Comparison of ENCODE assay signal across 17 cellular contexts in genomic region chr17:60107526-60108257, GRCh38. TPM values are rescaled to one million over a fixed set of nuclear protein-coding genes. Genes with fewer than 3 reads are reported as not detected.
DNase-seq lines count a peak whose midpoint lies in the region; ATAC-seq, FAIRE-seq and TF ChIP-seq lines count a peak whose summit lies in the region.
"Had no signal": no experiment of that assay in that cellular context is flagged by ENCODE, and none has a peak within 500 bp of the region (broad histone marks: within the 10 kb centered on the region; RNA-seq: fewer than 3 reads in every experiment).

No MANE protein-coding gene starts in this region.

- no peak overlapping the region for H3K4me3 ChIP-seq in AG10803 (ENCODE audit: low read length)
- H3K4me3 ChIP-seq in HCT116 (replicated peaks in 1 of 2; ENCODE audit: low read depth in 1 of 2, low read length in 2 of 2), result no peak overlapping the region
- H3K4me3 ChIP-seq in adipocyte (ENCODE audit: low read length), result no peak overlapping the region
- H3K4me3 ChIP-seq in mesodermal cell (ENCODE audit: extremely low read depth, insufficient read depth, low read length, poor library complexity, severe bottlenecking), result no peak overlapping the region
- H3K4me3 ChIP-seq in kidney (ENCODE audit: low read length in 2 of 2), result no peak overlapping the region

- H3K4me1 ChIP-seq in HCT116 (ENCODE audit: control insufficient read depth in 1 of 2, insufficient read depth in 2 of 2, low read length in 2 of 2), result no peaks in the 10 kb centered on the region
- peaks cover 14% of the 10 kb centered on the region for H3K4me1 ChIP-seq in adipocyte (ENCODE audit: control insufficient read depth, insufficient read depth, low read length)
- H3K4me1 ChIP-seq in mesodermal cell (ENCODE audit: control insufficient read depth, insufficient read depth, low read length, poor library complexity, severe bottlenecking), result peaks cover 10% of the 10 kb centered on the region
- H3K4me1 ChIP-seq in kidney (ENCODE audit: control insufficient read depth in 1 of 2, insufficient read depth in 1 of 2, low read depth in 1 of 2, low read length in 2 of 2), result peaks cover 1 to 2% of the 10 kb centered on the region in 2 donors

- ATAC-seq in HCT116 (peak; percentile 49; the same call in 1 of the 2 replicates), HG03135 (IDR thresholded peaks at IDR 0.05; ENCODE audit: unreplicated experiment) (no peak), HG03045 (IDR thresholded peaks at IDR 0.05; ENCODE audit: unreplicated experiment) (no peak)
- no peak for ATAC-seq in naive thymus-derived CD8-positive, alpha-beta T cell
- ATAC-seq: right cardiac atrium had no signal

- no peaks in the 10 kb centered on the region for H4K20me1 ChIP-seq in HCT116 (ENCODE audit: insufficient read depth)

- DNase-seq in AG10803 (ENCODE audit: low read depth) (peak; percentile 66), HCT116 (ENCODE audit: low read depth, low spot score) (no peak), adipocyte (ENCODE audit: low read depth) (peak; percentile 34), kidney (no peak)
- DNase-seq in naive thymus-derived CD8-positive, alpha-beta T cell, result no peak
- DNase-seq: activated CD4-positive, alpha-beta memory T cell treated with anti-CD3 and anti-CD28 coated beads, Interleukin-2, amount 10 ng/mL, durations not matched to agents 7 days and 5 days; activated naive CD4-positive, alpha-beta T cell; CD8-positive, alpha-beta memory T cell; erythroblast; NCI-H2107; right cardiac atrium had no signal

- H3K79me2 ChIP-seq in HCT116 (ENCODE audit: insufficient read depth, low read length), result no peaks in the 10 kb centered on the region

- H3K4me2 ChIP-seq in HCT116 (ENCODE audit: low read length), result no peak overlapping the region
- H3K4me2 ChIP-seq: KMS-11 had no signal

- H3K9ac ChIP-seq in HCT116 (ENCODE audit: low read length) (no peak overlapping the region), adipocyte (ENCODE audit: low read length) (no peak overlapping the region), kidney (ENCODE audit: low read length in 2 of 2) (no peak overlapping the region)
- H3K9ac ChIP-seq: KMS-11 had no signal

- H2AFZ ChIP-seq in HCT116 (ENCODE audit: low read depth, low read length, poor library complexity, severe bottlenecking), result no peak overlapping the region

- FAIRE-seq in kidney (lab: Jason Lieb, UNC), result no peak

- H3K4me1 Mint-ChIP-seq in naive thymus-derived CD8-positive, alpha-beta T cell, result peaks cover 0 to 19% (median 3%) of the 10 kb centered on the region in 4 donors

- BruUV-seq in HCT116 (replicated peaks; lab: Mats Ljungman, UMichigan), result no TSS peak

- no peaks in the 10 kb centered on the region for H3K27me3 ChIP-seq in HCT116 (ENCODE audit: insufficient read depth, low read length)
- H3K27me3 ChIP-seq in adipocyte (replicated peaks; ENCODE audit: control insufficient read depth, insufficient read depth, low read length), result no peaks in the 10 kb centered on the region

- H3K36me3 Mint-ChIP-seq in naive thymus-derived CD8-positive, alpha-beta T cell, result no peaks in the 10 kb centered on the region
- H3K36me3 Mint-ChIP-seq: CD8-positive, alpha-beta memory T cell had no signal

- intact Hi-C loops in HCT116 (cut with micrococcal nuclease) (loop anchor here (10.0 kb wide), 3 partner anchors 117 to 537 kb away; no protein-coding TSS in a partner anchor), kidney (cut with DNase I) (no loop called here)

- H3K4me3 Mint-ChIP-seq in naive thymus-derived CD8-positive, alpha-beta T cell, result no peak overlapping the region
- H3K4me3 Mint-ChIP-seq: activated CD4-positive, alpha-beta memory T cell treated with anti-CD3 and anti-CD28 coated beads, Interleukin-2, amount 10 ng/mL, durations not matched to agents 7 days and 5 days; CD8-positive, alpha-beta memory T cell; central memory CD8-positive, alpha-beta T cell; T-helper 1 cell treated with Interleukin-12 subunit alpha and Interleukin-12 subunit beta and Interleukin-4 antibody, amounts not matched to agents 30 μg/mL and 1 μg/mL, for 36 hours had no signal

- no peak overlapping the region for H3K27ac Mint-ChIP-seq in naive thymus-derived CD8-positive, alpha-beta T cell
- H3K27ac Mint-ChIP-seq: activated CD4-positive, alpha-beta memory T cell treated with anti-CD3 and anti-CD28 coated beads, Interleukin-2, amount 10 ng/mL, durations not matched to agents 7 days and 5 days; CD8-positive, alpha-beta memory T cell; T-helper 1 cell treated with Interleukin-12 subunit alpha and Interleukin-12 subunit beta and Interleukin-4 antibody, amounts not matched to agents 30 μg/mL and 1 μg/mL, for 36 hours had no signal

- peaks cover 15 to 55% (median 25%) of the 10 kb centered on the region in 5 donors for H3K27me3 Mint-ChIP-seq in naive thymus-derived CD8-positive, alpha-beta T cell

- peak; percentile 40 for TF ChIP-seq CTCF in AG10803 (conservative IDR thresholded peaks at IDR 0.05; ENCODE audit: low read length)
- peak in 2 of 3 experiments; percentile 21 to 25; a peak in 2 of 6 replicates for TF ChIP-seq CTCF in HCT116 (IDR thresholded peaks at IDR 0.05 in 2 of 3, conservative IDR thresholded peaks at IDR 0.05 in 1 of 3; ENCODE audit: borderline replicate concordance in 1 of 3, insufficient read depth in 1 of 3, low read depth in 2 of 3, low read length in 2 of 3)
- no peak for TF ChIP-seq CTCF in kidney (IDR thresholded peaks at IDR 0.05; ENCODE audit: borderline replicate concordance, extremely low read depth, insufficient read depth)

- H3K27ac ChIP-seq in HCT116 (ENCODE audit: low read depth, low read length), result no peak overlapping the region
- H3K27ac ChIP-seq in mesodermal cell (ENCODE audit: low read depth, low read length, severe bottlenecking), result peak overlapping the region; percentile 49
- H3K27ac ChIP-seq in kidney (ENCODE audit: low read depth in 2 of 2, low read length in 2 of 2), result no peak overlapping the region
- H3K27ac ChIP-seq: KMS-11 had no signal

- POLR2A ChIA-PET in HCT116 (lab: Charles Lee), result no interaction called here
- POLR2A ChIA-PET in naive thymus-derived CD8-positive, alpha-beta T cell (lab: Charles Lee), result no interaction called here

- no peaks in the 10 kb centered on the region for H3K9me2 ChIP-seq in HCT116 (ENCODE audit: insufficient read depth)

- no peaks in the 10 kb centered on the region for H3K9me3 Mint-ChIP-seq in naive thymus-derived CD8-positive, alpha-beta T cell
- H3K9me3 Mint-ChIP-seq: activated CD4-positive, alpha-beta memory T cell treated with anti-CD3 and anti-CD28 coated beads, Interleukin-2, amount 10 ng/mL, durations not matched to agents 7 days and 5 days; CD8-positive, alpha-beta memory T cell; central memory CD8-positive, alpha-beta T cell; T-helper 1 cell treated with Interleukin-12 subunit alpha and Interleukin-12 subunit beta and Interleukin-4 antibody, amounts not matched to agents 30 μg/mL and 1 μg/mL, for 36 hours had no signal

- WGBS in mesodermal cell (ENCODE audit: insufficient coverage in 2 of 2), 2 experiments, result 89 to 90% methylated on average over 6 to 7 of the region's 10 CpGs

- H3K9me3 ChIP-seq in HCT116 (ENCODE audit: control insufficient read depth in 1 of 2, insufficient read depth in 1 of 2, low read depth in 1 of 2, low read length in 2 of 2) (no peaks in the 10 kb centered on the region), adipocyte (ENCODE audit: control insufficient read depth, low read length) (no peaks in the 10 kb centered on the region), mesodermal cell (ENCODE audit: control insufficient read depth, low read length) (no peaks in the 10 kb centered on the region), kidney (ENCODE audit: control insufficient read depth in 1 of 2, low read length in 2 of 2) (no peaks in the 10 kb centered on the region)

- H3K36me3 ChIP-seq in HCT116 (ENCODE audit: control insufficient read depth in 1 of 2, insufficient read depth in 2 of 2, low read length in 2 of 2), result no peaks in the 10 kb centered on the region
- H3K36me3 ChIP-seq in adipocyte (ENCODE audit: control insufficient read depth, insufficient read depth, low read length, severe bottlenecking), result no peaks in the 10 kb centered on the region
- no peaks in the 10 kb centered on the region for H3K36me3 ChIP-seq in mesodermal cell (ENCODE audit: control insufficient read depth, insufficient read depth, low read length)
- H3K36me3 ChIP-seq in kidney (ENCODE audit: control insufficient read depth in 1 of 2, insufficient read depth in 2 of 2, low read length in 2 of 2), result no peaks in the 10 kb centered on the region

- RAD21 ChIA-PET in HCT116 (lab: Charles Lee; ENCODE audit: low non-redundant PET in 1 of 2, low total read pairs in 2 of 2, uncharacterized antibody in 2 of 2, unreplicated experiment in 2 of 2), result no interaction called here

- TF ChIP-seq RAD21 in HCT116 (IDR thresholded peaks at IDR 0.05; ENCODE audit: low read depth), result no peak

- CTCF ChIA-PET in HCT116 (lab: Charles Lee), result interaction anchor here (1.6 kb wide), 1 partner anchor 34 kb away, joined by 4 read pairs; no protein-coding TSS in a partner anchor

- TF ChIP-seq POLR2A in HCT116 (IDR thresholded peaks at IDR 0.05; ENCODE audit: borderline replicate concordance, extremely low read depth, insufficient read depth, insufficient read length), result no peak

TF ChIP-seq in HCT116, 20 proteins besides CTCF, POLR2A, EP300 and RAD21 (continues in another document):
- TF ChIP-seq EZH2phosphoT487 (IDR thresholded peaks at IDR 0.05; ENCODE audit: borderline replicate concordance) (no peak), TCF7L2 (IDR thresholded peaks at IDR 0.05; ENCODE audit: borderline replicate concordance, extremely low read depth, insufficient read depth, insufficient read length) (no peak), CBX3 (IDR thresholded peaks at IDR 0.05; ENCODE audit: low read depth) (no peak), SIN3A (IDR thresholded peaks at IDR 0.05; ENCODE audit: low read depth) (no peak), EZH2 (IDR thresholded peaks at IDR 0.05) (no peak), CEBPB (IDR thresholded peaks at IDR 0.05; ENCODE audit: low read depth) (no peak), YY1 (IDR thresholded peaks at IDR 0.05; ENCODE audit: extremely low read depth, insufficient replicate concordance, low read depth, low read length) (no peak), FOSL1 (IDR thresholded peaks at IDR 0.05; ENCODE audit: low read depth) (no peak)

RNA-seq across cellular contexts. Expression of gene HEATR6, which starts 29.0 kb away (rescaled TPM):
- total RNA-seq in HCT116 (2021; ENCODE audit: unreplicated experiment) (39.0 TPM), kidney (27.6 TPM)
- polyA plus RNA-seq in HCT116 (2012), result 26.8 and 28.9 TPM in 2 replicates
- polyA plus RNA-seq in mesodermal cell (2013, experiment 1 of 2), result 18.6 TPM
- polyA plus RNA-seq in mesodermal cell (2013, experiment 2 of 2), result 17.0 TPM
- 4.4 TPM for polyA plus RNA-seq in kidney (ENCODE audit: insufficient read depth, low read depth, low replicate concordance)
- 10 to 100 TPM; 16.4 to 22.1 TPM for total RNA-seq in naive thymus-derived CD8-positive, alpha-beta T cell
- polyA plus RNA-seq in naive thymus-derived CD8-positive, alpha-beta T cell, result 1 to 10 TPM; 7.0 to 9.6 (median 7.6) TPM

RNA-seq across cellular contexts. Expression of gene CA4, which starts 42.1 kb away (rescaled TPM):
- 0.20 TPM for total RNA-seq in HCT116 (2021; ENCODE audit: unreplicated experiment)
- polyA plus RNA-seq in HCT116 (2012), result not detected in 2 replicates
- polyA plus RNA-seq in mesodermal cell (2013, experiment 1 of 2), result 0.44 TPM
- 0.46 TPM for polyA plus RNA-seq in mesodermal cell (2013, experiment 2 of 2)
- 25.3 TPM for total RNA-seq in kidney
- 102 TPM for polyA plus RNA-seq in kidney (ENCODE audit: insufficient read depth, low read depth, low replicate concordance)
- total RNA-seq in naive thymus-derived CD8-positive, alpha-beta T cell, result not detected
- not detected for polyA plus RNA-seq in naive thymus-derived CD8-positive, alpha-beta T cell
- total RNA-seq: activated CD4-positive, alpha-beta memory T cell treated with anti-CD3 and anti-CD28 coated beads, Interleukin-2, amount 10 ng/mL, durations not matched to agents 7 days and 5 days; CD8-positive, alpha-beta memory T cell had no signal
- polyA plus RNA-seq: CD8-positive, alpha-beta memory T cell had no signal

Comparison
In these comparisons a context has a peak if more than half of its experiments do, and no peak if none do; other contexts are left out.
1. DNase-seq: peak in AG10803 (single experiment) and adipocyte (single experiment); none in HCT116 (single experiment), kidney (single experiment) and naive thymus-derived CD8-positive, alpha-beta T cell (0 of 10).
2. RNA of gene CA4, which starts 42.1 kb away (total RNA-seq): 25.3 TPM in kidney (single experiment); 0.20 TPM in HCT116 (single experiment) and not detected in naive thymus-derived CD8-positive, alpha-beta T cell; every median in the first group is over 10 times any median in the second.